9 cellular contexts compared by ENCODE assay signal in the genomic region with DNA sequence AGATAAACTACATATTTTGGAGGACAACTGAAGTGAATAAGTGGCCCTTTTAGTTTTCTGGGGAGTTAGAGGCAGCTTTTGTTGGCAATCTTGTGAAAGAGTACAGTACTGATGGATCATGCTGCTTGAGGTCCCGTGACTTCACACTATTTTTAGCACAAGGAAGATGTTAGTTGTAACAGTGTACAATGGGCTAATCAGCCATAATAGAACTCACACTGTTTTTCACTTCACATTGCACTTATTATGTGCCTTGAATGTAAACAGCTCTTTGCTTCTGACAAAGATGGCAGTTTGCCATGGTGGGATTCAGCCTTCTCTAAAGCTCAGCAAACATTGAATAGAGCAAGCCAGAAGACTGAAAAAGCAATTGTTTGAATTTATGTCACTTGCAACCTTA.
DNase-seq lines count a peak whose midpoint lies in the region; ATAC-seq and TF ChIP-seq lines count a peak whose summit lies in the region.
"Had no signal": no experiment of that assay in that cellular context is flagged by ENCODE, and none has a peak within 500 bp of the region (broad histone marks: within the 10 kb centered on the region; RNA-seq: fewer than 3 reads in every experiment).

No MANE protein-coding gene starts in this region.

- DNase-seq in GM23338 (ENCODE audit: low spot score) (no peak), NCI-H2107 treated with DMSO at 0.1 percent for 48 hours (lab: John Stamatoyannopoulos, UW; ENCODE audit: unreplicated experiment) (peak; percentile 66), endodermal cell (no peak), osteoblast (ENCODE audit: insufficient read length, low spot score, missing footprints) (peak; percentile 42)
- DNase-seq in CD4-positive, alpha-beta T cell: no peak

- no peak overlapping the region for H2AFZ ChIP-seq in GM23338
- H2AFZ ChIP-seq in osteoblast (ENCODE audit: low read length): no peak overlapping the region

- H3F3A ChIP-seq in GM23338 (replicated peaks; ENCODE audit: low read depth): no peaks in the 10 kb centered on the region

- 86% methylated on average over 1 of the region's 1 CpG; no CpG with 5 or more reads in 1 of the 2 experiments for WGBS in endodermal cell (ENCODE audit: insufficient coverage in 1 of 2, insufficient read length in 1 of 2), 2 experiments

- intact Hi-C loops in CD4-positive, alpha-beta T cell (cut with DNase I, micrococcal nuclease): no loop called here

- H3K27me3 Mint-ChIP-seq in GM23338 (ENCODE audit: insufficient read depth, low read depth, poor library complexity): no peaks in the 10 kb centered on the region
- H3K27me3 Mint-ChIP-seq in endodermal cell (ENCODE audit: insufficient read depth): no peaks in the 10 kb centered on the region
- no peaks in the 10 kb centered on the region for H3K27me3 Mint-ChIP-seq in CD4-positive, alpha-beta T cell

- no peaks in the 10 kb centered on the region for H3K9me2 ChIP-seq in GM23338 (ENCODE audit: insufficient read depth)

- H3K79me2 ChIP-seq in GM23338 (replicated peaks; ENCODE audit: insufficient read depth) (no peaks in the 10 kb centered on the region), osteoblast (ENCODE audit: insufficient read depth, low read length) (no peaks in the 10 kb centered on the region)

- H3K4me1 ChIP-seq in GM23338 (ENCODE audit: insufficient read depth) (peaks cover 58% of the 10 kb centered on the region), endodermal cell (ENCODE audit: control insufficient read depth, insufficient read depth, low read length) (peaks cover 22% of the 10 kb centered on the region), osteoblast (ENCODE audit: insufficient read depth, low read length) (no peaks in the 10 kb centered on the region)

- H3K36me3 Mint-ChIP-seq in GM23338 (ENCODE audit: low read depth): peaks cover 4% of the 10 kb centered on the region; the same call in 1 of the 3 replicates
- H3K36me3 Mint-ChIP-seq in endodermal cell (ENCODE audit: low read depth): no peaks in the 10 kb centered on the region
- no peaks in the 10 kb centered on the region for H3K36me3 Mint-ChIP-seq in CD4-positive, alpha-beta T cell (ENCODE audit: low read depth)

- no peak for ATAC-seq in GM23338
- ATAC-seq in HG02642 (IDR thresholded peaks at IDR 0.05; ENCODE audit: poor library complexity, unreplicated experiment): no peak
- no peak for ATAC-seq in GM21367 (IDR thresholded peaks at IDR 0.05; ENCODE audit: unreplicated experiment)
- no peak for ATAC-seq in CD4-positive, alpha-beta T cell (ENCODE audit: poor library complexity)
- ATAC-seq in GM19351 (IDR thresholded peaks at IDR 0.05; ENCODE audit: unreplicated experiment): no peak

- no peaks in the 10 kb centered on the region for H3K9me3 Mint-ChIP-seq in GM23338
- H3K9me3 Mint-ChIP-seq in endodermal cell: peaks cover 2% of the 10 kb centered on the region
- no peaks in the 10 kb centered on the region for H3K9me3 Mint-ChIP-seq in CD4-positive, alpha-beta T cell

- TF ChIP-seq CTCF in GM23338 (conservative IDR thresholded peaks at IDR 0.05; ENCODE audit: low read depth in 2 of 2): no peak
- TF ChIP-seq CTCF in endodermal cell (conservative IDR thresholded peaks at IDR 0.05): no peak
- no peak for TF ChIP-seq CTCF in osteoblast (IDR thresholded peaks at IDR 0.05; ENCODE audit: extremely low read depth, low read depth, low read length)
- TF ChIP-seq CTCF in CD4-positive, alpha-beta T cell (IDR thresholded peaks at IDR 0.05): no peak

- POLR2A ChIA-PET in CD4-positive, alpha-beta T cell (lab: Charles Lee): no interaction called here

- peaks cover 4% of the 10 kb centered on the region; the same call in 2 of the 3 replicates for H3K4me1 Mint-ChIP-seq in GM23338
- H3K4me1 Mint-ChIP-seq in endodermal cell: peaks cover 16% of the 10 kb centered on the region
- H3K4me1 Mint-ChIP-seq in CD4-positive, alpha-beta T cell (ENCODE audit: low read depth): no peaks in the 10 kb centered on the region

- no peaks in the 10 kb centered on the region for H4K20me1 ChIP-seq in GM23338 (replicated peaks; ENCODE audit: insufficient read depth)
- no peaks in the 10 kb centered on the region for H4K20me1 ChIP-seq in osteoblast (ENCODE audit: insufficient read depth, low read length)

- H3K9ac ChIP-seq in endodermal cell (ENCODE audit: extremely low read depth, low read length, poor library complexity, severe bottlenecking): no peak overlapping the region

- H3K36me3 ChIP-seq in GM23338 (ENCODE audit: insufficient read depth) (no peaks in the 10 kb centered on the region), endodermal cell (ENCODE audit: control insufficient read depth, insufficient read depth, low read length) (no peaks in the 10 kb centered on the region), osteoblast (ENCODE audit: insufficient read depth, low read length) (no peaks in the 10 kb centered on the region)

- H3K27ac ChIP-seq in GM23338 (ENCODE audit: low read depth) (peak overlapping the region; percentile 70; the same call in 1 of the 2 replicates), endodermal cell (ENCODE audit: low read depth, low read length) (peak overlapping the region; percentile 87), osteoblast (ENCODE audit: low read depth, low read length) (no peak overlapping the region)
- no peak overlapping the region for H3K27ac ChIP-seq in CD4-positive, alpha-beta T cell (ENCODE audit: low read depth, low read length)
- H3K27ac ChIP-seq: SK-N-MC had no signal

- CTCF ChIA-PET in CD4-positive, alpha-beta T cell (lab: Charles Lee): no interaction called here

- H3K27ac Mint-ChIP-seq in GM23338 (no peak overlapping the region), endodermal cell (no peak overlapping the region)
- H3K27ac Mint-ChIP-seq in CD4-positive, alpha-beta T cell: no peak overlapping the region

- H3K4me2 ChIP-seq in GM23338 (peak overlapping the region; percentile 45), osteoblast (ENCODE audit: insufficient read depth, low read length) (no peak overlapping the region)

- H3K4me3 ChIP-seq in GM23338 (no peak overlapping the region; the same call in 1 of the 2 replicates), endodermal cell (ENCODE audit: low read length) (peak overlapping the region; percentile 1), osteoblast (ENCODE audit: insufficient read depth, low read length) (no peak overlapping the region)
- H3K4me3 ChIP-seq: SK-N-MC had no signal

- H3K9me3 ChIP-seq in endodermal cell (ENCODE audit: control insufficient read depth, low read length): no peaks in the 10 kb centered on the region
- H3K9me3 ChIP-seq in osteoblast (ENCODE audit: low read depth, low read length): no peaks in the 10 kb centered on the region
- H3K9me3 ChIP-seq in CD4-positive, alpha-beta T cell (ENCODE audit: control insufficient read depth, low read length): no peaks in the 10 kb centered on the region

- no peaks in the 10 kb centered on the region for H3K27me3 ChIP-seq in GM23338 (ENCODE audit: insufficient read depth)
- no peaks in the 10 kb centered on the region for H3K27me3 ChIP-seq in endodermal cell (ENCODE audit: control insufficient read depth, insufficient read depth, low read length, poor library complexity, severe bottlenecking)
- H3K27me3 ChIP-seq in osteoblast (ENCODE audit: insufficient read depth, low read length): no peaks in the 10 kb centered on the region
- H3K27me3 ChIP-seq in CD4-positive, alpha-beta T cell (ENCODE audit: control insufficient read depth, insufficient read depth, low read length): no peaks in the 10 kb centered on the region

- H3K4me3 Mint-ChIP-seq in GM23338: no peak overlapping the region
- no peak overlapping the region for H3K4me3 Mint-ChIP-seq in endodermal cell
- no peak overlapping the region for H3K4me3 Mint-ChIP-seq in CD4-positive, alpha-beta T cell

TF ChIP-seq in GM23338, 12 proteins besides CTCF, POLR2A, EP300 and RAD21 (continues in another document):
- TF ChIP-seq NANOG (IDR thresholded peaks at IDR 0.05; ENCODE audit: borderline replicate concordance) (no peak), EZH2 (IDR thresholded peaks at IDR 0.05; ENCODE audit: low read depth, unreplicated experiment) (no peak), ZNF114 (CRISPR knock-in tag; IDR thresholded peaks at IDR 0.05) (no peak), POLR2AphosphoS5 (IDR thresholded peaks at IDR 0.05; ENCODE audit: low read depth) (no peak), JUNB (IDR thresholded peaks at IDR 0.05; ENCODE audit: unreplicated experiment) (no peak)

Comparison
In these comparisons a context has a peak if more than half of its experiments do, and no peak if none do; other contexts are left out.
1. DNase-seq: peak in NCI-H2107 treated with DMSO at 0.1 percent for 48 hours (single experiment) and osteoblast (single experiment); none in GM23338 (single experiment), endodermal cell (single experiment) and CD4-positive, alpha-beta T cell (0 of 10).
2. H3K27ac ChIP-seq: peak in GM23338 (single experiment) and endodermal cell (single experiment); none in osteoblast (single experiment) and CD4-positive, alpha-beta T cell (single experiment).